ENCODE assay signal across 18 cellular contexts in genomic region chr15:62799037-62799436, GRCh38.
"Had no signal": no experiment of that assay in that cellular context is flagged by ENCODE, and none has a peak within 500 bp of the region (broad histone marks: within the 10 kb centered on the region; RNA-seq: fewer than 3 reads in every experiment).

No MANE protein-coding gene starts in this region.

- H3K4me1 ChIP-seq: gastrocnemius medialis, left lung, upper lobe of left lung, uterus had no signal

- H3K4me3 ChIP-seq: esophagus muscularis mucosa, gastrocnemius medialis, heart right ventricle, left lung, lung, psoas muscle, upper lobe of left lung, uterus had no signal

- FAIRE-seq: colon, small intestine had no signal

- H3K27me3 ChIP-seq: esophagus muscularis mucosa, gastrocnemius medialis, heart right ventricle, left lung, upper lobe of left lung, uterus had no signal

- H3K27ac ChIP-seq: epithelial cell of prostate, gastrocnemius medialis, left lung, psoas muscle, upper lobe of left lung, uterus had no signal

- ATAC-seq: effector memory CD8-positive, alpha-beta T cell; left lung had no signal

- DNase-seq: effector memory CD8-positive, alpha-beta T cell; gastrocnemius medialis; heart right ventricle; hypothalamus; left lung; mesenchymal stem cell; naive B cell; psoas muscle; retina; small intestine; stimulated activated CD4-positive, alpha-beta T cell treated with anti-CD3 and anti-CD28 coated beads, Interleukin-2, amount 100 ng/mL, for 48 hours; stimulated activated naive CD4-positive, alpha-beta T cell treated with Interleukin-2 at 50 U/mL for 16 hours; upper lobe of left lung; uterus had no signal

- H3K9me3 ChIP-seq: esophagus muscularis mucosa, gastrocnemius medialis, heart right ventricle, left lung, psoas muscle, upper lobe of left lung, uterus had no signal

- H3K36me3 ChIP-seq: left lung, uterus had no signal
